11 cellular contexts compared by ENCODE assay signal in the genomic region with DNA sequence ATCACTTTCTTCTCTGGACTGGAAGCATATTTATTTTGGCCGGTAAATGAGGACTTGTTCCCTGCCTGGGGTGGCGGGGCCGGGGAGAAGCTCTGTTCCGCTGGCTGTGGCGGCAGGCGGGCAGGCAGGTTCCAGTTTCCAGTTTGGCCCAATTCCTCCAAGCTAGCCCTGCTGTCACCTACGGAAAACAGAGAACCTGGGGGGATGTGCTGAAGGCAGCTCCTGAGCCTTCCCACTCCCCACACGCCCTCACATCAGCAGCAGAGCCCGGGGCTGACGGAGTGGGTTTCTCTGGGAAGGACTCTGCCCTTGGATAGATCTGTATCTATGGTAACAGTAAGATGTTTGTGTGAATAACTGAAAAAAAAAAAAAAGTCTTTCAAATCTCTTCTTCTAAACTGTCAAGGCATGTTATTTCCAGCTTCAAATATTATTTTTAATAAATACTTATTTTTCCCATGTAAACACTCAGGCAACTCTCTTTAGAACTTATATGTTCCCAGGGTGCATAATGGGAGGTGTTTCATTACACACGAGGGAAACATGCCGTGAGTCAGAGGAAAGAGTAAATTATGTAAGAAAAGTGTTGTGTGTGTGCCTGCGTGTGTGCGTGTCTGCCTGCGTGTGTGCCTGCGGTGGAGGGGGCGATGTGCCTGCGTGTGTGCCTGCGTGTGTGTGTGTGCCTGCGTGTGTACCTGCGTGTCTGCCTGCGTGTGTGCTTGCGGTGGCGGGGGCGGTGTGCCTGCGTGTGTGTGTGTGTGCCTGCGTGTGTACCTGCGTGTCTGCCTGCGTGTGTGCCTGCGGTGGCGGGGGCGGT.
DNase-seq lines count a peak whose midpoint lies in the region; ATAC-seq and TF ChIP-seq lines count a peak whose summit lies in the region.
"Had no signal": no experiment of that assay in that cellular context is flagged by ENCODE, and none has a peak within 500 bp of the region (broad histone marks: within the 10 kb centered on the region; RNA-seq: fewer than 3 reads in every experiment).

No MANE protein-coding gene starts in this region.

- peak; percentile 66 for ATAC-seq in GM23338
- ATAC-seq in HG03439 (IDR thresholded peaks at IDR 0.05; ENCODE audit: unreplicated experiment), result no peak
- ATAC-seq: naive thymus-derived CD8-positive, alpha-beta T cell had no signal

- peaks cover 10% of the 10 kb centered on the region; the same call in 2 of the 3 replicates for H3K4me1 Mint-ChIP-seq in GM23338
- H3K4me1 Mint-ChIP-seq: naive thymus-derived CD8-positive, alpha-beta T cell had no signal

- no peak for TF ChIP-seq POLR2A in erythroblast (IDR thresholded peaks at IDR 0.05; ENCODE audit: low read length)
- TF ChIP-seq POLR2A in suprapubic skin (IDR thresholded peaks at IDR 0.05), result no peak

- no peaks in the 10 kb centered on the region for H3K36me3 Mint-ChIP-seq in GM23338 (ENCODE audit: low read depth)
- H3K36me3 Mint-ChIP-seq: naive thymus-derived CD8-positive, alpha-beta T cell had no signal

- no peaks in the 10 kb centered on the region for H3K9me3 ChIP-seq in suprapubic skin

- peaks cover 5% of the 10 kb centered on the region; the same call in 2 of the 3 replicates for H3K9me3 Mint-ChIP-seq in GM23338
- H3K9me3 Mint-ChIP-seq: naive thymus-derived CD8-positive, alpha-beta T cell had no signal

- H3K79me2 ChIP-seq in GM23338 (replicated peaks; ENCODE audit: insufficient read depth), result no peaks in the 10 kb centered on the region

- no peak overlapping the region; the same call in 2 of the 3 replicates for H3K4me3 Mint-ChIP-seq in GM23338
- H3K4me3 Mint-ChIP-seq: naive thymus-derived CD8-positive, alpha-beta T cell had no signal

- H3F3A ChIP-seq in GM23338 (replicated peaks; ENCODE audit: low read depth), result no peaks in the 10 kb centered on the region

- 54% methylated on average over 26 of the region's 32 CpGs for WGBS in suprapubic skin

- peaks cover 6% of the 10 kb centered on the region for H3K27me3 Mint-ChIP-seq in GM23338 (ENCODE audit: insufficient read depth, low read depth, poor library complexity)

- no peak overlapping the region for H3K4me3 ChIP-seq in GM23338
- peak overlapping the region; percentile 28 for H3K4me3 ChIP-seq in skeletal muscle cell (ENCODE audit: low read depth, low read length)
- no peak overlapping the region for H3K4me3 ChIP-seq in suprapubic skin

- H3K36me3 ChIP-seq in GM23338 (ENCODE audit: insufficient read depth), result no peaks in the 10 kb centered on the region
- no peaks in the 10 kb centered on the region for H3K36me3 ChIP-seq in suprapubic skin

- H3K4me2 ChIP-seq in GM23338, result no peak overlapping the region

- TF ChIP-seq CTCF in GM23338 (conservative IDR thresholded peaks at IDR 0.05; ENCODE audit: low read depth in 2 of 2) (no peak), suprapubic skin (IDR thresholded peaks at IDR 0.05) (no peak)

- peak; percentile 25 for DNase-seq in GM23338 (ENCODE audit: low spot score)
- peak; percentile 67 for DNase-seq in astrocyte of the hippocampus (ENCODE audit: low read depth, low spot score)
- DNase-seq in head of caudate nucleus, result peak in 31 of 42 donors; percentile 15 to 71 (median 40)
- peak; percentile 43 for DNase-seq in skeletal muscle cell (ENCODE audit: low read depth)
- no peak for DNase-seq in DMS153 (lab: John Stamatoyannopoulos, UW)
- no peak for DNase-seq in erythroblast (lab: John Stamatoyannopoulos, UW)
- no peak for DNase-seq in suprapubic skin (ENCODE audit: low spot score in 2 of 2)
- DNase-seq: activated T-cell treated with anti-CD3 and anti-CD28 coated beads, Interleukin-2, amount 50 U/mL, for 48 hours; naive thymus-derived CD8-positive, alpha-beta T cell; NCI-H2081 treated with DMSO at 0.1 percent for 48 hours had no signal

- H3K27ac Mint-ChIP-seq in GM23338, result no peak overlapping the region; the same call in 1 of the 2 replicates
- H3K27ac Mint-ChIP-seq: naive thymus-derived CD8-positive, alpha-beta T cell had no signal

- H3K4me1 ChIP-seq in GM23338 (ENCODE audit: insufficient read depth) (no peaks in the 10 kb centered on the region; the same call in 1 of the 2 replicates), suprapubic skin (peaks cover 7% of the 10 kb centered on the region)

- no peaks in the 10 kb centered on the region for H3K9me2 ChIP-seq in GM23338 (ENCODE audit: insufficient read depth)

- H3K27ac ChIP-seq in GM23338 (ENCODE audit: low read depth) (no peak overlapping the region), suprapubic skin (no peak overlapping the region)

- intact Hi-C loops in head of caudate nucleus (cut with DNase I), result loop anchor here (10.0 kb wide), 1 partner anchor 206 kb away; no protein-coding TSS in a partner anchor

- no peak for TF ChIP-seq EP300 in suprapubic skin (IDR thresholded peaks at IDR 0.05)

- 0 out of 2 replicates have a peak overlapping the region, but pooled peaks have one; percentile 33 for H2AFZ ChIP-seq in GM23338

- no peaks in the 10 kb centered on the region for H4K20me1 ChIP-seq in GM23338 (replicated peaks; ENCODE audit: insufficient read depth)

- H3K27me3 ChIP-seq in GM23338 (ENCODE audit: insufficient read depth), result no peaks in the 10 kb centered on the region
- H3K27me3 ChIP-seq in suprapubic skin, result no peaks in the 10 kb centered on the region

TF ChIP-seq in GM23338, 12 proteins besides CTCF, POLR2A, EP300 and RAD21:
- TF ChIP-seq NANOG (IDR thresholded peaks at IDR 0.05; ENCODE audit: borderline replicate concordance) (no peak), POLR2AphosphoS5 (IDR thresholded peaks at IDR 0.05; ENCODE audit: low read depth) (no peak), EZH2phosphoT487 (IDR thresholded peaks at IDR 0.05; ENCODE audit: unreplicated experiment) (no peak)

Comparison
In these comparisons a context has a peak if more than half of its experiments do, and no peak if none do; other contexts are left out.
1. DNase-seq: peak in GM23338 (single experiment), astrocyte of the hippocampus (single experiment), head of caudate nucleus (31 of 42) and skeletal muscle cell (single experiment); none in DMS153 (single experiment), erythroblast (0 of 2) and suprapubic skin (0 of 2).